ENCODE assay signal across 8 cellular contexts in genomic region chr7:44123190-44124003, GRCh38.
DNase-seq lines count a peak whose midpoint lies in the region; ATAC-seq lines count a peak whose summit lies in the region.

Gene POLD2, minus strand, starts transcription at chr7:44123548. Its CDS starts 1,495 bp downstream, at chr7:44122053.

- peak within 1 kb of the TSS; percentile 87 to 97 for H3K4me3 Mint-ChIP-seq in effector memory CD8-positive, alpha-beta T cell
- H3K4me3 Mint-ChIP-seq in memory B cell = peak within 1 kb of the TSS; percentile 91

- ATAC-seq in GM19468 (IDR thresholded peaks at IDR 0.05; ENCODE audit: extremely low read depth, unreplicated experiment) = peak; percentile 95
- ATAC-seq in effector memory CD8-positive, alpha-beta T cell (replicated peaks) = peak; percentile 98
- peak; percentile 97 for ATAC-seq in memory B cell (ENCODE audit: low read depth)

- peak; percentile 83 for DNase-seq in CMK (ENCODE audit: low read depth)
- peak; percentile 90 for DNase-seq in HS-5 (ENCODE audit: low read depth)
- peak; percentile 91 for DNase-seq in NK-92 treated with Interleukin-12 subunit alpha and Interleukin-12 subunit beta, amount 100 ng/mL, for 24 hours (lab: John Stamatoyannopoulos, UW)
- peak; percentile 95 to 96 for DNase-seq in activated CD8-positive, alpha-beta memory T cell treated with anti-CD3 and anti-CD28 coated beads for 4 hours (ENCODE audit: low read depth in 2 of 2)
- peak; percentile 95 to 97 (median 97) for DNase-seq in effector memory CD8-positive, alpha-beta T cell
- DNase-seq in memory B cell (ENCODE audit: low spot score in 2 of 2) = peak; percentile 93 to 94
- peak; percentile 98 for DNase-seq in stimulated activated CD8-positive, alpha-beta memory T cell treated with anti-CD3 and anti-CD28 coated beads, Interleukin-12 subunit alpha, Interleukin-12 subunit beta, amount 100 ng/mL, for 24 hours (ENCODE audit: extremely low read depth)

- no peaks in the 10 kb centered on the region for H3K27me3 Mint-ChIP-seq in effector memory CD8-positive, alpha-beta T cell
- H3K27me3 Mint-ChIP-seq in memory B cell = no peaks in the 10 kb centered on the region

- no peaks in the 10 kb centered on the region for H3K9me3 Mint-ChIP-seq in effector memory CD8-positive, alpha-beta T cell
- H3K9me3 Mint-ChIP-seq in memory B cell = peaks cover 5% of the 10 kb centered on the region

- peaks cover 15% of the 10 kb centered on the region for H3K36me3 Mint-ChIP-seq in effector memory CD8-positive, alpha-beta T cell (ENCODE audit: insufficient read depth)
- H3K36me3 Mint-ChIP-seq in memory B cell = peaks cover 12% of the 10 kb centered on the region

- peaks cover 14 to 16% of the 10 kb centered on the region in 2 donors for H3K4me1 Mint-ChIP-seq in effector memory CD8-positive, alpha-beta T cell (ENCODE audit: low read depth in 2 of 2)
- peaks cover 12% of the 10 kb centered on the region for H3K4me1 Mint-ChIP-seq in memory B cell

- H3K27ac Mint-ChIP-seq in effector memory CD8-positive, alpha-beta T cell = peak within 1 kb of the TSS; percentile 85 to 93
- H3K27ac Mint-ChIP-seq in memory B cell = peak within 1 kb of the TSS; percentile 76

Comparison
In these comparisons a context has a peak if more than half of its experiments do, and no peak if none do; other contexts are left out.
1. Peak in every context shown above with its lines: DNase-seq and ATAC-seq.